ENCODE assay signal across 17 cellular contexts in genomic region chr11:23563591-23563990, GRCh38.
DNase-seq lines count a peak whose midpoint lies in the region; FAIRE-seq and TF ChIP-seq lines count a peak whose summit lies in the region.
"Had no signal": no experiment of that assay in that cellular context is flagged by ENCODE, and none has a peak within 500 bp of the region (broad histone marks: within the 10 kb centered on the region; RNA-seq: fewer than 3 reads in every experiment).

No MANE protein-coding gene starts in this region.

- H3K4me3 Mint-ChIP-seq in astrocyte (ENCODE audit: unreplicated experiment): no peak overlapping the region
- no peak overlapping the region for H3K4me3 Mint-ChIP-seq in mesothelial cell of epicardium
- H3K4me3 Mint-ChIP-seq in osteocyte (ENCODE audit: unreplicated experiment): no peak overlapping the region
- H3K4me3 Mint-ChIP-seq: CD14-positive monocyte; CD4-positive, alpha-beta memory T cell; H9; IgD-negative memory B cell had no signal

- H3K27me3 Mint-ChIP-seq in astrocyte (ENCODE audit: low read depth, unreplicated experiment): no peaks in the 10 kb centered on the region
- no peaks in the 10 kb centered on the region for H3K27me3 Mint-ChIP-seq in mesothelial cell of epicardium (ENCODE audit: low read depth)
- no peaks in the 10 kb centered on the region for H3K27me3 Mint-ChIP-seq in osteocyte (ENCODE audit: unreplicated experiment)
- H3K27me3 Mint-ChIP-seq: CD4-positive, alpha-beta memory T cell; IgD-negative memory B cell had no signal

- TF ChIP-seq CTCF in KMS-11 (conservative IDR thresholded peaks at IDR 0.05; ENCODE audit: low read depth, low read length): no peak
- TF ChIP-seq CTCF in astrocyte (IDR thresholded peaks at IDR 0.05; ENCODE audit: insufficient read depth, low read depth, low read length): no peak
- TF ChIP-seq CTCF in mesothelial cell of epicardium (IDR thresholded peaks at IDR 0.05; ENCODE audit: unreplicated experiment): no peak
- TF ChIP-seq CTCF in osteocyte (IDR thresholded peaks at IDR 0.05): no peak

- H3K9me3 Mint-ChIP-seq in astrocyte (ENCODE audit: unreplicated experiment) (no peaks in the 10 kb centered on the region), mesothelial cell of epicardium (no peaks in the 10 kb centered on the region), osteocyte (ENCODE audit: unreplicated experiment) (no peaks in the 10 kb centered on the region)
- H3K9me3 Mint-ChIP-seq: H9 had no signal

- H3K4me2 ChIP-seq in KMS-11: 0 out of 2 replicates have a peak overlapping the region, but pooled peaks have one; percentile 4
- H3K4me2 ChIP-seq in astrocyte (ENCODE audit: low read length): no peak overlapping the region
- H3K4me2 ChIP-seq: BLaER1 had no signal

- no peak for FAIRE-seq in astrocyte (lab: Jason Lieb, UNC)
- FAIRE-seq: A204.1, H1, HepG2 had no signal

- H3K36me3 ChIP-seq in KMS-11 (ENCODE audit: insufficient read depth): no peaks in the 10 kb centered on the region
- no peaks in the 10 kb centered on the region for H3K36me3 ChIP-seq in astrocyte (ENCODE audit: insufficient read depth, low read length)
- H3K36me3 ChIP-seq: BLaER1 had no signal

- H2AFZ ChIP-seq in KMS-11 (ENCODE audit: low read depth): no peak overlapping the region
- H2AFZ ChIP-seq in astrocyte (ENCODE audit: low read depth, low read length): no peak overlapping the region

- H3K79me2 ChIP-seq in KMS-11 (ENCODE audit: insufficient read depth, low read depth) (no peaks in the 10 kb centered on the region), astrocyte (ENCODE audit: insufficient read depth, low read length) (no peaks in the 10 kb centered on the region)

- H3K4me1 ChIP-seq in KMS-11 (ENCODE audit: low read depth, poor library complexity, severe bottlenecking) (peaks cover 39% of the 10 kb centered on the region), astrocyte (ENCODE audit: insufficient read depth, low read length) (no peaks in the 10 kb centered on the region)
- H3K4me1 ChIP-seq: BLaER1 had no signal

- no peak overlapping the region for H3K9ac ChIP-seq in KMS-11
- H3K9ac ChIP-seq in astrocyte (ENCODE audit: low read length): no peak overlapping the region
- H3K9ac ChIP-seq: BLaER1 had no signal

- H3K36me3 Mint-ChIP-seq in astrocyte (ENCODE audit: low read depth, unreplicated experiment) (no peaks in the 10 kb centered on the region), mesothelial cell of epicardium (no peaks in the 10 kb centered on the region), osteocyte (ENCODE audit: unreplicated experiment) (no peaks in the 10 kb centered on the region)
- H3K36me3 Mint-ChIP-seq: CD14-positive monocyte; CD4-positive, alpha-beta memory T cell; IgD-negative memory B cell had no signal

- no peak overlapping the region for H3K27ac ChIP-seq in KMS-11
- H3K27ac ChIP-seq in astrocyte (ENCODE audit: low read depth, low read length): no peak overlapping the region
- H3K27ac ChIP-seq: BLaER1 had no signal

- H3K27ac Mint-ChIP-seq in astrocyte (ENCODE audit: unreplicated experiment) (no peak overlapping the region), mesothelial cell of epicardium (no peak overlapping the region), osteocyte (ENCODE audit: unreplicated experiment) (no peak overlapping the region)
- H3K27ac Mint-ChIP-seq: CD14-positive monocyte; CD4-positive, alpha-beta memory T cell; H9; IgD-negative memory B cell had no signal

- H3K4me3 ChIP-seq in KMS-11 (IDR thresholded peaks at IDR 0.05; ENCODE audit: insufficient read depth, low read depth, low read length) (no peak overlapping the region), astrocyte (ENCODE audit: insufficient read depth, low read depth, low read length) (no peak overlapping the region)
- H3K4me3 ChIP-seq: BLaER1 had no signal

- no peaks in the 10 kb centered on the region for H3K4me1 Mint-ChIP-seq in astrocyte (ENCODE audit: low read depth, unreplicated experiment)
- H3K4me1 Mint-ChIP-seq in mesothelial cell of epicardium: no peaks in the 10 kb centered on the region
- H3K4me1 Mint-ChIP-seq in osteocyte (ENCODE audit: unreplicated experiment): peaks cover 2% of the 10 kb centered on the region
- H3K4me1 Mint-ChIP-seq: CD14-positive monocyte; CD4-positive, alpha-beta memory T cell; IgD-negative memory B cell had no signal

- no peaks in the 10 kb centered on the region for H3K9me3 ChIP-seq in astrocyte (ENCODE audit: insufficient read depth, low read depth, low read length)
- H3K9me3 ChIP-seq: BLaER1 had no signal

- no peaks in the 10 kb centered on the region for H4K20me1 ChIP-seq in KMS-11 (ENCODE audit: insufficient read depth)
- no peaks in the 10 kb centered on the region for H4K20me1 ChIP-seq in astrocyte (ENCODE audit: insufficient read depth, low read length)
- H4K20me1 ChIP-seq: BLaER1 had no signal

- DNase-seq in astrocyte (ENCODE audit: low read depth): peak; percentile 37
- DNase-seq in iris pigment epithelial cell (ENCODE audit: low read depth): peak; percentile 54
- DNase-seq in mesothelial cell of epicardium (ENCODE audit: low spot score in 2 of 2, unreplicated experiment in 2 of 2): no peak
- no peak for DNase-seq in NCI-H748 (lab: John Stamatoyannopoulos, UW; ENCODE audit: unreplicated experiment)
- no peak for DNase-seq in osteocyte (ENCODE audit: extremely low spot score, unreplicated experiment)
- DNase-seq: ACHN; CD4-positive, alpha-beta memory T cell; DMS153; GF-D8; H9 had no signal

- H3K27me3 ChIP-seq in KMS-11 (ENCODE audit: insufficient read depth, low read depth): no peaks in the 10 kb centered on the region
- H3K27me3 ChIP-seq in astrocyte (ENCODE audit: insufficient read depth, low read length): no peaks in the 10 kb centered on the region
- H3K27me3 ChIP-seq: BLaER1 had no signal

Comparison
In these comparisons a context has a peak if more than half of its experiments do, and no peak if none do; other contexts are left out.
1. DNase-seq: peak in astrocyte (single experiment) and iris pigment epithelial cell (single experiment); none in mesothelial cell of epicardium (0 of 2), NCI-H748 (single experiment) and osteocyte (single experiment).